26 cellular contexts compared by ENCODE assay signal in the genomic region with DNA sequence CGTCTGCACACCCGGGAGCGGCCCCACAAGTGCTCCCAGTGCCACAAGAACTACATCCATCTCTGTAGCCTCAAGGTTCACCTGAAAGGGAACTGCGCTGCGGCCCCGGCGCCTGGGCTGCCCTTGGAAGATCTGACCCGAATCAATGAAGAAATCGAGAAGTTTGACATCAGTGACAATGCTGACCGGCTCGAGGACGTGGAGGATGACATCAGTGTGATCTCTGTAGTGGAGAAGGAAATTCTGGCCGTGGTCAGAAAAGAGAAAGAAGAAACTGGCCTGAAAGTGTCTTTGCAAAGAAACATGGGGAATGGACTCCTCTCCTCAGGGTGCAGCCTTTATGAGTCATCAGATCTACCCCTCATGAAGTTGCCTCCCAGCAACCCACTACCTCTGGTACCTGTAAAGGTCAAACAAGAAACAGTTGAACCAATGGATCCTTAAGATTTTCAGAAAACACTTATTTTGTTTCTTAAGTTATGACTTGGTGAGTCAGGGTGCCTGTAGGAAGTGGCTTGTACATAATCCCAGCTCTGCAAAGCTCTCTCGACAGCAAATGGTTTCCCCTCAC. TPM values are rescaled to one million over a fixed set of nuclear protein-coding genes. Genes with fewer than 3 reads are reported as not detected.
DNase-seq lines count a peak whose midpoint lies in the region; ATAC-seq and TF ChIP-seq lines count a peak whose summit lies in the region.
"Had no signal": no experiment of that assay in that cellular context is flagged by ENCODE, and none has a peak within 500 bp of the region (broad histone marks: within the 10 kb centered on the region; RNA-seq: fewer than 3 reads in every experiment).

No MANE protein-coding gene starts in this region.

- intact Hi-C loops in natural killer cell (cut with micrococcal nuclease) (no loop called here), lower leg skin (cut with DNase I; ENCODE audit: low total_unique reads) (no loop called here)

- CTCF ChIA-PET in activated CD8-positive, alpha-beta memory T cell treated with anti-CD3 and anti-CD28 coated beads, Interleukin-2, amount 10 ng/mL, durations not matched to agents 7 days and 5 days (lab: Charles Lee): no interaction called here
- CTCF ChIA-PET in activated CD4-positive, alpha-beta memory T cell treated with anti-CD3 and anti-CD28 coated beads, Interleukin-2, amount 10 ng/mL, durations not matched to agents 7 days and 5 days (lab: Charles Lee): no interaction called here

- in situ Hi-C loops in GM18951 (cut with MboI; ENCODE audit: low sequenced_read_pairs, unreplicated experiment): no loop called here

- DNase-seq in activated CD8-positive, alpha-beta memory T cell treated with anti-CD3 and anti-CD28 coated beads, Interleukin-2, amount 10 ng/mL, durations not matched to agents 7 days and 5 days: no peak
- no peak for DNase-seq in activated CD8-positive, alpha-beta memory T cell treated with anti-CD3 and anti-CD28 coated beads, Interleukin-2, amount 50 U/mL, for 4 hours
- DNase-seq in activated CD4-positive, alpha-beta memory T cell treated with anti-CD3 and anti-CD28 coated beads, Interleukin-2, amount 10 ng/mL, durations not matched to agents 7 days and 5 days: no peak
- DNase-seq in natural killer cell (no peak), lower leg skin (ENCODE audit: low spot score in 2 of 2) (no peak)
- DNase-seq in stimulated activated CD4-positive, alpha-beta T cell treated with anti-CD3 and anti-CD28 coated beads, Interleukin-4, amount 100 ng/mL, for 4 hours: no peak
- DNase-seq: activated CD4-positive, alpha-beta T cell treated with anti-CD3 and anti-CD28 coated beads for 1 hour; activated naive CD4-positive, alpha-beta T cell; amniotic stem cell; BE2C; hypothalamus; left ventricle myocardium inferior; naive thymus-derived CD8-positive, alpha-beta T cell; ovary; SHP77 treated with DMSO at 0.1 percent for 48 hours; spleen; stimulated activated CD4-positive, alpha-beta T cell treated with anti-CD3 and anti-CD28 coated beads, Interleukin-2, amount 100 ng/mL, for 48 hours; stimulated activated naive B cell treated with anti-CD40 and anti-IgM and Interleukin-4, amounts not matched to agents 10 μg/mL and 1 μg/mL and 100 μg/mL, for 72 hours had no signal

- H3K4me3 Mint-ChIP-seq in activated CD8-positive, alpha-beta memory T cell treated with anti-CD3 and anti-CD28 coated beads, Interleukin-2, amount 10 ng/mL, durations not matched to agents 7 days and 5 days: peak overlapping the region; percentile 9
- H3K4me3 Mint-ChIP-seq in activated CD4-positive, alpha-beta memory T cell treated with anti-CD3 and anti-CD28 coated beads, Interleukin-2, amount 10 ng/mL, durations not matched to agents 7 days and 5 days: peak overlapping the region; percentile 27
- peak overlapping the region; percentile 98 for H3K4me3 Mint-ChIP-seq in natural killer cell
- H3K4me3 Mint-ChIP-seq: mesothelial cell of epicardium; stimulated activated naive B cell treated with anti-CD40 and anti-IgM and Interleukin-4, amounts not matched to agents 10 μg/mL and 1 μg/mL and 100 μg/mL, for 72 hours had no signal

- H3K9me3 Mint-ChIP-seq in activated CD8-positive, alpha-beta memory T cell treated with anti-CD3 and anti-CD28 coated beads, Interleukin-2, amount 10 ng/mL, durations not matched to agents 7 days and 5 days (ENCODE audit: low read depth): no peaks in the 10 kb centered on the region
- H3K9me3 Mint-ChIP-seq in activated CD4-positive, alpha-beta memory T cell treated with anti-CD3 and anti-CD28 coated beads, Interleukin-2, amount 10 ng/mL, durations not matched to agents 7 days and 5 days: no peaks in the 10 kb centered on the region
- no peaks in the 10 kb centered on the region for H3K9me3 Mint-ChIP-seq in natural killer cell
- H3K9me3 Mint-ChIP-seq: mesothelial cell of epicardium; naive thymus-derived CD8-positive, alpha-beta T cell; stimulated activated naive B cell treated with anti-CD40 and anti-IgM and Interleukin-4, amounts not matched to agents 10 μg/mL and 1 μg/mL and 100 μg/mL, for 72 hours had no signal

- no peaks in the 10 kb centered on the region for H3K27me3 Mint-ChIP-seq in activated CD8-positive, alpha-beta memory T cell treated with anti-CD3 and anti-CD28 coated beads, Interleukin-2, amount 10 ng/mL, durations not matched to agents 7 days and 5 days
- H3K27me3 Mint-ChIP-seq in activated CD4-positive, alpha-beta memory T cell treated with anti-CD3 and anti-CD28 coated beads, Interleukin-2, amount 10 ng/mL, durations not matched to agents 7 days and 5 days: no peaks in the 10 kb centered on the region
- H3K27me3 Mint-ChIP-seq in natural killer cell (ENCODE audit: low read depth in 2 of 2): no peaks in the 10 kb centered on the region

- WGBS in lower leg skin, 2 donors: 86 to 95% methylated on average over 14 of the region's 14 CpGs

- POLR2A ChIA-PET in activated CD4-positive, alpha-beta memory T cell treated with anti-CD3 and anti-CD28 coated beads, Interleukin-2, amount 10 ng/mL, durations not matched to agents 7 days and 5 days (lab: Charles Lee): interaction anchor here (1.0 to 11.7 kb wide), 3 partner anchors 8 to 57 kb away, joined by 3 to 241 read pairs (median 11); no protein-coding TSS in a partner anchor

- TF ChIP-seq CTCF in natural killer cell (IDR thresholded peaks at IDR 0.05) (no peak), lower leg skin (IDR thresholded peaks at IDR 0.05) (no peak)

- TF ChIP-seq POLR2A in GM18951 (IDR thresholded peaks at IDR 0.05; ENCODE audit: extremely low read depth, insufficient read depth, insufficient read length) (peak; percentile 7), lower leg skin (IDR thresholded peaks at IDR 0.05) (no peak)

- peaks cover 80% of the 10 kb centered on the region for H3K36me3 Mint-ChIP-seq in activated CD8-positive, alpha-beta memory T cell treated with anti-CD3 and anti-CD28 coated beads, Interleukin-2, amount 10 ng/mL, durations not matched to agents 7 days and 5 days
- peaks cover 86% of the 10 kb centered on the region for H3K36me3 Mint-ChIP-seq in activated CD4-positive, alpha-beta memory T cell treated with anti-CD3 and anti-CD28 coated beads, Interleukin-2, amount 10 ng/mL, durations not matched to agents 7 days and 5 days (ENCODE audit: low read depth)
- peaks cover 36% of the 10 kb centered on the region for H3K36me3 Mint-ChIP-seq in natural killer cell
- H3K36me3 Mint-ChIP-seq: naive thymus-derived CD8-positive, alpha-beta T cell had no signal

- H3K27ac Mint-ChIP-seq in activated CD8-positive, alpha-beta memory T cell treated with anti-CD3 and anti-CD28 coated beads, Interleukin-2, amount 10 ng/mL, durations not matched to agents 7 days and 5 days: peak overlapping the region; percentile 71
- H3K27ac Mint-ChIP-seq in activated CD4-positive, alpha-beta memory T cell treated with anti-CD3 and anti-CD28 coated beads, Interleukin-2, amount 10 ng/mL, durations not matched to agents 7 days and 5 days: peak overlapping the region; percentile 29
- H3K27ac Mint-ChIP-seq in natural killer cell: peak overlapping the region; percentile 98 to 99
- H3K27ac Mint-ChIP-seq: mesothelial cell of epicardium; stimulated activated naive B cell treated with anti-CD40 and anti-IgM and Interleukin-4, amounts not matched to agents 10 μg/mL and 1 μg/mL and 100 μg/mL, for 72 hours had no signal

- H3K4me1 Mint-ChIP-seq in activated CD8-positive, alpha-beta memory T cell treated with anti-CD3 and anti-CD28 coated beads, Interleukin-2, amount 10 ng/mL, durations not matched to agents 7 days and 5 days: peaks cover 86% of the 10 kb centered on the region
- peaks cover 88% of the 10 kb centered on the region for H3K4me1 Mint-ChIP-seq in activated CD4-positive, alpha-beta memory T cell treated with anti-CD3 and anti-CD28 coated beads, Interleukin-2, amount 10 ng/mL, durations not matched to agents 7 days and 5 days
- peaks cover 93 to 96% of the 10 kb centered on the region in 2 donors for H3K4me1 Mint-ChIP-seq in natural killer cell

- no peak for ATAC-seq in activated CD8-positive, alpha-beta memory T cell treated with anti-CD3 and anti-CD28 coated beads, Interleukin-2, amount 10 ng/mL, durations not matched to agents 7 days and 5 days
- ATAC-seq in natural killer cell (peak in 1 of 3 donors; percentile 12), GM19035 (IDR thresholded peaks at IDR 0.05; ENCODE audit: unreplicated experiment) (no peak)
- ATAC-seq: naive thymus-derived CD8-positive, alpha-beta T cell; stimulated activated naive B cell treated with anti-CD40 and anti-IgM and Interleukin-4, amounts not matched to agents 10 μg/mL and 1 μg/mL and 100 μg/mL, for 72 hours had no signal

- no peak overlapping the region for H3K4me3 ChIP-seq in lower leg skin (ENCODE audit: low read depth, poor library complexity, severe bottlenecking)
- H3K4me3 ChIP-seq: breast epithelium, coronary artery, HAP-1, left ventricle myocardium inferior, ovary, PC-9 had no signal

RNA-seq across cellular contexts. Expression of a gene that starts 21.0 kb away (rescaled TPM):
- 100 to 1,000 TPM in 1 of 2 experiments, 10 to 100 TPM in 1; 97.1 to 132 TPM for total RNA-seq in activated CD8-positive, alpha-beta memory T cell treated with anti-CD3 and anti-CD28 coated beads, Interleukin-2, amount 10 ng/mL, durations not matched to agents 7 days and 5 days
- total RNA-seq in activated CD4-positive, alpha-beta memory T cell treated with anti-CD3 and anti-CD28 coated beads, Interleukin-2, amount 10 ng/mL, durations not matched to agents 7 days and 5 days: 100 to 1,000 TPM; 112 to 115 TPM
- total RNA-seq in natural killer cell (100 to 1,000 TPM; 165 to 180 (median 177) TPM), lower leg skin (10 to 100 TPM; 31.3 to 51.9 (median 40.9) TPM)
- total RNA-seq: A673 had no signal

Comparison
In these comparisons a context has a peak if more than half of its experiments do, and no peak if none do; other contexts are left out.
1. H3K27ac Mint-ChIP-seq: peak in every context shown above with its lines; median percentile 98 in natural killer cell; 71 in activated CD8-positive, alpha-beta memory T cell treated with anti-CD3 and anti-CD28 coated beads, Interleukin-2, amount 10 ng/mL, durations not matched to agents 7 days and 5 days; 29 in activated CD4-positive, alpha-beta memory T cell treated with anti-CD3 and anti-CD28 coated beads, Interleukin-2, amount 10 ng/mL, durations not matched to agents 7 days and 5 days.
2. H3K4me3 Mint-ChIP-seq: peak in every context shown above with its lines; median percentile 98 in natural killer cell; 27 in activated CD4-positive, alpha-beta memory T cell treated with anti-CD3 and anti-CD28 coated beads, Interleukin-2, amount 10 ng/mL, durations not matched to agents 7 days and 5 days; 9 in activated CD8-positive, alpha-beta memory T cell treated with anti-CD3 and anti-CD28 coated beads, Interleukin-2, amount 10 ng/mL, durations not matched to agents 7 days and 5 days.